Comparison of ENCODE assay signal across 9 cellular contexts in genomic region chr1:20240012-20240411, GRCh38. TPM values are rescaled to one million over a fixed set of nuclear protein-coding genes. Genes with fewer than 3 reads are reported as not detected.
"Had no signal": no experiment of that assay in that cellular context is flagged by ENCODE, and none has a peak within 500 bp of the region (broad histone marks: within the 10 kb centered on the region; RNA-seq: fewer than 3 reads in every experiment).

No MANE protein-coding gene starts in this region.

- H3K4me3 ChIP-seq: GM23338 had no signal

- H3K9me3 Mint-ChIP-seq: GM23338, H9, IgD-negative memory B cell had no signal

- ATAC-seq: GM23338, HepG2 had no signal

- H3K4me1 Mint-ChIP-seq: GM23338, H9, IgD-negative memory B cell had no signal

- DNase-seq: H9, HCEC 1CT, KBM-7 had no signal

- H3K27ac Mint-ChIP-seq: GM23338, H9, IgD-negative memory B cell had no signal

- H3K4me3 Mint-ChIP-seq: GM23338, H9, IgD-negative memory B cell had no signal

- FAIRE-seq: H1, H54, HepG2 had no signal

RNA-seq across cellular contexts. Expression of gene VWA5B1, which starts 50.7 kb away (rescaled TPM):
- total RNA-seq: H9, HepG2, HT1080 had no signal

RNA-seq across cellular contexts. Expression of gene PLA2G2C, which starts 53.7 kb away (rescaled TPM):
- total RNA-seq: GM23338, H1, H9, HepG2, HT1080 had no signal

RNA-seq across cellular contexts. Expression of gene UBXN10, which starts 54.1 kb away (rescaled TPM):
- total RNA-seq: HT1080 had no signal
